Comparison of ENCODE assay signal across 8 cellular contexts in the genomic region with DNA sequence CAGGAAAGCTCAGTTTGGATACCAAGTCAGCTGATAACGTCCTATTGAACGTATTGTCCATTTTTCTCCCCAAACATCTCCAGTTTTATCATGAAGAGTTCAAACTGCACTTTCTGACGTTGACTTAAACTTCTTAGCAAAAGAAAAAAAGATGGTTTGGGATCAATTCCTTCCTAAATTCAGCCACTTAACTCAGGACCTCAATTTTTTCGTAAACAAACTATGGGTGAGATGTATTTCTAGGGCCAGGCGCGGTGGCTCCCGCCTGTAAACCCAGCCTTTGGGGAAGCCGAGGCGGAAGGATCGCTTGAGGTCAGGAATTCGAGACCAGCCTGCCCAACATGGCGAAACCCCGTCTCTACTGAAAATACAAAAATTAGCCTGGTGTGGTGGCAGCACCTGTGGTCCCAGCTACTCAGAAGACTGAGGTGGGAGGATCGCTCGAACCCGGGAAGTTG. TPM values are rescaled to one million over a fixed set of nuclear protein-coding genes. Genes with fewer than 3 reads are reported as not detected.
DNase-seq lines count a peak whose midpoint lies in the region; ATAC-seq, FAIRE-seq and TF ChIP-seq lines count a peak whose summit lies in the region.

No MANE protein-coding gene starts in this region.

- TF ChIP-seq CTCF in kidney epithelial cell (IDR thresholded peaks at IDR 0.05; ENCODE audit: insufficient read depth, low read length, poor library complexity, severe bottlenecking): no peak
- TF ChIP-seq CTCF in thoracic aorta (IDR thresholded peaks at IDR 0.05): no peak

- no peaks in the 10 kb centered on the region for H3K27me3 Mint-ChIP-seq in activated CD8-positive, alpha-beta memory T cell treated with anti-CD3 and anti-CD28 coated beads, Interleukin-2, amount 10 ng/mL, durations not matched to agents 7 days and 5 days
- H3K27me3 Mint-ChIP-seq in activated naive CD8-positive, alpha-beta T cell treated with anti-CD3 and anti-CD28 coated beads for 36 hours: no peaks in the 10 kb centered on the region

- no peak for DNase-seq in activated CD8-positive, alpha-beta memory T cell treated with anti-CD3 and anti-CD28 coated beads, Interleukin-2, amount 10 ng/mL, durations not matched to agents 7 days and 5 days
- no peak for DNase-seq in activated CD8-positive, alpha-beta memory T cell treated with anti-CD3 and anti-CD28 coated beads for 24 hours
- no peak for DNase-seq in activated naive CD8-positive, alpha-beta T cell treated with anti-CD3 and anti-CD28 coated beads for 36 hours
- DNase-seq in kidney epithelial cell (ENCODE audit: low read depth): no peak
- no peak for DNase-seq in thoracic aorta (ENCODE audit: low spot score)
- no peak for DNase-seq in KBM-7
- DNase-seq in frontal cortex (ENCODE audit: low spot score in 2 of 2): no peak

- no peaks in the 10 kb centered on the region for H3K27me3 ChIP-seq in kidney epithelial cell (ENCODE audit: control insufficient read depth, insufficient read depth, low read length)
- H3K27me3 ChIP-seq in thoracic aorta (replicated peaks; ENCODE audit: insufficient read depth): no peaks in the 10 kb centered on the region

- H3K36me3 ChIP-seq in kidney epithelial cell (ENCODE audit: control insufficient read depth, insufficient read depth, low read length): no peaks in the 10 kb centered on the region
- H3K36me3 ChIP-seq in thoracic aorta: no peaks in the 10 kb centered on the region

- H3K27ac Mint-ChIP-seq in activated CD8-positive, alpha-beta memory T cell treated with anti-CD3 and anti-CD28 coated beads, Interleukin-2, amount 10 ng/mL, durations not matched to agents 7 days and 5 days: peak overlapping the region; percentile 96
- peak overlapping the region; percentile 97 for H3K27ac Mint-ChIP-seq in activated naive CD8-positive, alpha-beta T cell treated with anti-CD3 and anti-CD28 coated beads for 36 hours

- H3K4me3 ChIP-seq in kidney epithelial cell (ENCODE audit: low read depth, low read length) (peak overlapping the region; percentile 97), thoracic aorta (peak overlapping the region; percentile 88)

- H3K27ac ChIP-seq in thoracic aorta: peak overlapping the region; percentile 2 to 51

- CTCF ChIA-PET in activated CD8-positive, alpha-beta memory T cell treated with anti-CD3 and anti-CD28 coated beads, Interleukin-2, amount 10 ng/mL, durations not matched to agents 7 days and 5 days (lab: Charles Lee): interaction anchor here (0.7 to 2.4 kb wide), 8 partner anchors 10 to 144 kb away, joined by 3 to 14 read pairs (median 5); no protein-coding TSS in a partner anchor

- FAIRE-seq in frontal cortex (lab: Jason Lieb, UNC): no peak

- H3K36me3 Mint-ChIP-seq in activated CD8-positive, alpha-beta memory T cell treated with anti-CD3 and anti-CD28 coated beads, Interleukin-2, amount 10 ng/mL, durations not matched to agents 7 days and 5 days: peaks cover 11% of the 10 kb centered on the region
- H3K36me3 Mint-ChIP-seq in activated naive CD8-positive, alpha-beta T cell treated with anti-CD3 and anti-CD28 coated beads for 36 hours: peaks cover 21% of the 10 kb centered on the region

- H3K4me3 Mint-ChIP-seq in activated CD8-positive, alpha-beta memory T cell treated with anti-CD3 and anti-CD28 coated beads, Interleukin-2, amount 10 ng/mL, durations not matched to agents 7 days and 5 days: peak overlapping the region; percentile 96
- H3K4me3 Mint-ChIP-seq in activated naive CD8-positive, alpha-beta T cell treated with anti-CD3 and anti-CD28 coated beads for 36 hours: peak overlapping the region; percentile 96

- no peaks in the 10 kb centered on the region for H3K9me3 ChIP-seq in thoracic aorta

- in situ Hi-C loops in KBM-7 (cut with MboI; ENCODE audit: low pct_unique_long_range_greater_than_20kb, low sequenced_read_pairs): no loop called here

- ATAC-seq in activated CD8-positive, alpha-beta memory T cell treated with anti-CD3 and anti-CD28 coated beads, Interleukin-2, amount 10 ng/mL, durations not matched to agents 7 days and 5 days: no peak
- ATAC-seq in thoracic aorta (ENCODE audit: insufficient number of reproducible peaks, low FRiP score, low read depth): no peak
- ATAC-seq in HG03135 (IDR thresholded peaks at IDR 0.05; ENCODE audit: unreplicated experiment): no peak

- H3K4me1 Mint-ChIP-seq in activated CD8-positive, alpha-beta memory T cell treated with anti-CD3 and anti-CD28 coated beads, Interleukin-2, amount 10 ng/mL, durations not matched to agents 7 days and 5 days: peaks cover 25% of the 10 kb centered on the region
- H3K4me1 Mint-ChIP-seq in activated naive CD8-positive, alpha-beta T cell treated with anti-CD3 and anti-CD28 coated beads for 36 hours: peaks cover 22% of the 10 kb centered on the region

- no peaks in the 10 kb centered on the region for H3K9me3 Mint-ChIP-seq in activated CD8-positive, alpha-beta memory T cell treated with anti-CD3 and anti-CD28 coated beads, Interleukin-2, amount 10 ng/mL, durations not matched to agents 7 days and 5 days (ENCODE audit: low read depth)
- H3K9me3 Mint-ChIP-seq in activated naive CD8-positive, alpha-beta T cell treated with anti-CD3 and anti-CD28 coated beads for 36 hours: no peaks in the 10 kb centered on the region

- peaks cover 7 to 18% of the 10 kb centered on the region in 2 donors for H3K4me1 ChIP-seq in thoracic aorta (ENCODE audit: control insufficient read depth in 1 of 2, low read depth in 2 of 2)

RNA-seq across cellular contexts. Expression of a gene that starts 0.5 kb away (rescaled TPM):
- total RNA-seq in activated CD8-positive, alpha-beta memory T cell treated with anti-CD3 and anti-CD28 coated beads, Interleukin-2, amount 10 ng/mL, durations not matched to agents 7 days and 5 days: 10 to 100 TPM; 65.3 to 66.9 TPM
- total RNA-seq in activated naive CD8-positive, alpha-beta T cell treated with anti-CD3 and anti-CD28 coated beads for 36 hours: 10 to 100 TPM; 78.0 to 86.4 TPM
- total RNA-seq in kidney epithelial cell (22.0 and 38.4 TPM in 2 replicates), thoracic aorta (10 to 100 TPM; 13.8 to 31.0 TPM), frontal cortex (15.5 TPM)

RNA-seq across cellular contexts. Expression of a gene that starts 33.4 kb away (rescaled TPM):
- 10 to 100 TPM; 15.7 to 21.8 TPM for total RNA-seq in activated CD8-positive, alpha-beta memory T cell treated with anti-CD3 and anti-CD28 coated beads, Interleukin-2, amount 10 ng/mL, durations not matched to agents 7 days and 5 days
- total RNA-seq in activated naive CD8-positive, alpha-beta T cell treated with anti-CD3 and anti-CD28 coated beads for 36 hours: 1 to 10 TPM; 7.9 to 8.6 TPM
- total RNA-seq in kidney epithelial cell: 21.1 and 23.9 TPM in 2 replicates
- total RNA-seq in thoracic aorta: 10 to 100 TPM; 40.8 to 47.8 TPM
- total RNA-seq in frontal cortex: 71.7 TPM
